ENCODE assay signal across 12 cellular contexts in genomic region chr12:110223777-110224378, GRCh38. TPM values are rescaled to one million over a fixed set of nuclear protein-coding genes. Genes with fewer than 3 reads are reported as not detected.
DNase-seq lines count a peak whose midpoint lies in the region; FAIRE-seq and TF ChIP-seq lines count a peak whose summit lies in the region.
"Had no signal": no experiment of that assay in that cellular context is flagged by ENCODE, and none has a peak within 500 bp of the region (broad histone marks: within the 10 kb centered on the region; RNA-seq: fewer than 3 reads in every experiment).

No MANE protein-coding gene starts in this region.

- H3K36me3 ChIP-seq in HEK293 (ENCODE audit: control insufficient read depth in 2 of 2, insufficient read depth in 1 of 2, low read length in 2 of 2) (no peaks in the 10 kb centered on the region; a peak in 1 of 3 replicates), brain microvascular endothelial cell (replicated peaks) (peaks cover 7% of the 10 kb centered on the region), hepatocyte (replicated peaks; ENCODE audit: insufficient read depth, low read depth) (no peaks in the 10 kb centered on the region), kidney (ENCODE audit: control insufficient read depth in 1 of 2, insufficient read depth in 2 of 2, low read length in 2 of 2) (no peaks in the 10 kb centered on the region)

- H3K4me1 ChIP-seq in HEK293 (ENCODE audit: control insufficient read depth, insufficient read depth, low read length): peaks cover 13% of the 10 kb centered on the region
- H3K4me1 ChIP-seq in hepatocyte (ENCODE audit: insufficient read depth): peaks cover 9% of the 10 kb centered on the region
- H3K4me1 ChIP-seq in kidney (ENCODE audit: control insufficient read depth in 1 of 2, insufficient read depth in 1 of 2, low read depth in 1 of 2, low read length in 2 of 2): peaks cover 7 to 8% of the 10 kb centered on the region in 2 donors

- no peak for FAIRE-seq in kidney (lab: Jason Lieb, UNC)
- FAIRE-seq: D721Med had no signal

- H3K27ac ChIP-seq in HEK293 (ENCODE audit: extremely low read depth, low read depth, low read length) (no peak overlapping the region), brain microvascular endothelial cell (peak overlapping the region; percentile 41), hepatocyte (peak overlapping the region; percentile 58), skin epidermis (peak overlapping the region in 16 of 21 experiments; percentile 33 to 81 (median 64)), kidney (ENCODE audit: low read depth in 2 of 2, low read length in 2 of 2) (peak overlapping the region in 1 of 2 donors; percentile 60)
- H3K27ac ChIP-seq: KMS-11 had no signal

- no peaks in the 10 kb centered on the region for H4K20me1 ChIP-seq in hepatocyte (ENCODE audit: insufficient read depth, poor library complexity, severe bottlenecking)

- CTCF ChIA-PET in HEK293 (lab: Yijun Ruan, JAX): interaction anchor here (0.7 to 1.2 kb wide), 6 partner anchors 9 to 149 kb away, joined by 3 to 5 read pairs (median 4); no protein-coding TSS in a partner anchor

- H2AFZ ChIP-seq in hepatocyte: no peak overlapping the region

- TF ChIP-seq CTCF in HEK293 (tag by site-specific recombination; IDR thresholded peaks at IDR 0.05) (no peak), brain microvascular endothelial cell (IDR thresholded peaks at IDR 0.05; ENCODE audit: low read depth, low read length, missing control alignments) (no peak), hepatocyte (IDR thresholded peaks at IDR 0.05; ENCODE audit: poor library complexity) (no peak), kidney (IDR thresholded peaks at IDR 0.05; ENCODE audit: borderline replicate concordance, extremely low read depth, insufficient read depth) (no peak)

- intact Hi-C loops in kidney (cut with DNase I): no loop called here

- no peaks in the 10 kb centered on the region for H3K9me3 ChIP-seq in HEK293 (ENCODE audit: control insufficient read depth, insufficient read depth, low read depth, low read length)
- H3K9me3 ChIP-seq in hepatocyte (ENCODE audit: low read depth): no peaks in the 10 kb centered on the region
- no peaks in the 10 kb centered on the region for H3K9me3 ChIP-seq in kidney (ENCODE audit: control insufficient read depth in 1 of 2, low read length in 2 of 2)

- in situ Hi-C loops in brain microvascular endothelial cell (cut with HindIII; ENCODE audit: low pct_ligation_motif_present, low sequenced_read_pairs): no loop called here

- H3K9me2 ChIP-seq in hepatocyte (replicated peaks; ENCODE audit: insufficient read depth): no peaks in the 10 kb centered on the region

- POLR2A ChIA-PET in HEK293 (lab: Yijun Ruan, JAX): interaction anchor here (0.6 to 1.9 kb wide), 2 partner anchors 50 to 57 kb away, joined by 4 to 6 read pairs; partner anchors contain the start of gene ATP2A2

- no peaks in the 10 kb centered on the region for H3K79me2 ChIP-seq in hepatocyte

- no peak overlapping the region for H3K4me2 ChIP-seq in hepatocyte
- H3K4me2 ChIP-seq: KMS-11 had no signal

- DNase-seq in brain microvascular endothelial cell (no peak), hepatocyte (ENCODE audit: low spot score) (no peak), KG1 (lab: John Stamatoyannopoulos, UW) (no peak), GM19240 (ENCODE audit: insufficient read length, low spot score) (no peak), kidney (no peak), T-helper 2 cell (no peak)
- DNase-seq: central memory CD4-positive, alpha-beta T cell; NCI-H510A treated with DMSO at 0.1 percent for 48 hours had no signal

- H3K27me3 ChIP-seq in brain microvascular endothelial cell (replicated peaks): no peaks in the 10 kb centered on the region
- no peaks in the 10 kb centered on the region for H3K27me3 ChIP-seq in hepatocyte

- H3K9ac ChIP-seq in kidney (ENCODE audit: low read length in 2 of 2): no peak overlapping the region
- H3K9ac ChIP-seq: KMS-11 had no signal

- H3K4me3 ChIP-seq in HEK293 (ENCODE audit: low read depth, low read length) (no peak overlapping the region), brain microvascular endothelial cell (ENCODE audit: low read depth, low read length) (no peak overlapping the region), hepatocyte (no peak overlapping the region), skin epidermis (no peak overlapping the region), kidney (ENCODE audit: low read length in 2 of 2) (peak overlapping the region in 1 of 2 donors; percentile 30)

- WGBS in hepatocyte (ENCODE audit: low lambda C conversion rate, missing lambda C conversion rate): 50% methylated on average over 4 of the region's 4 CpGs

TF ChIP-seq in HEK293, 187 proteins besides CTCF, POLR2A, EP300 and RAD21 (continues in another document):
- no peak for TF ChIP-seq ZNF624 (tag by site-specific recombination; IDR thresholded peaks at IDR 0.05)
- TF ChIP-seq ZNF48 (tag by site-specific recombination; IDR thresholded peaks at IDR 0.05): no peak
- no peak for TF ChIP-seq ZNF837 (tag by site-specific recombination; IDR thresholded peaks at IDR 0.05)
- no peak for TF ChIP-seq ZNF544 (tag by site-specific recombination; IDR thresholded peaks at IDR 0.05)
- no peak for TF ChIP-seq AEBP2 (tag by site-specific recombination; IDR thresholded peaks at IDR 0.05; ENCODE audit: borderline replicate concordance)
- TF ChIP-seq ZNF416 (tag by site-specific recombination; IDR thresholded peaks at IDR 0.05): no peak
- peak; percentile 43 for TF ChIP-seq SP7 (tag by site-specific recombination; IDR thresholded peaks at IDR 0.05)
- TF ChIP-seq ZNF391 (tag by site-specific recombination; IDR thresholded peaks at IDR 0.05; ENCODE audit: borderline replicate concordance, low read depth): no peak
- TF ChIP-seq REST (tag by site-specific recombination; IDR thresholded peaks at IDR 0.05): no peak
- no peak for TF ChIP-seq ZNF664 (tag by site-specific recombination; IDR thresholded peaks at IDR 0.05)
- no peak for TF ChIP-seq REPIN1 (tag by site-specific recombination; IDR thresholded peaks at IDR 0.05; ENCODE audit: low read depth)
- TF ChIP-seq ZNF155 (tag by site-specific recombination; IDR thresholded peaks at IDR 0.05): no peak
- no peak for TF ChIP-seq ZNF548 (tag by site-specific recombination; IDR thresholded peaks at IDR 0.05)
- TF ChIP-seq ZSCAN16 (tag by site-specific recombination; IDR thresholded peaks at IDR 0.05): no peak
- peak; percentile 47; the same call in 1 of the 2 replicates for TF ChIP-seq ZEB2 (tag by site-specific recombination; IDR thresholded peaks at IDR 0.05)
- TF ChIP-seq ZNF830 (tag by site-specific recombination; IDR thresholded peaks at IDR 0.05; ENCODE audit: low read depth): no peak
- TF ChIP-seq, protein P1, sequence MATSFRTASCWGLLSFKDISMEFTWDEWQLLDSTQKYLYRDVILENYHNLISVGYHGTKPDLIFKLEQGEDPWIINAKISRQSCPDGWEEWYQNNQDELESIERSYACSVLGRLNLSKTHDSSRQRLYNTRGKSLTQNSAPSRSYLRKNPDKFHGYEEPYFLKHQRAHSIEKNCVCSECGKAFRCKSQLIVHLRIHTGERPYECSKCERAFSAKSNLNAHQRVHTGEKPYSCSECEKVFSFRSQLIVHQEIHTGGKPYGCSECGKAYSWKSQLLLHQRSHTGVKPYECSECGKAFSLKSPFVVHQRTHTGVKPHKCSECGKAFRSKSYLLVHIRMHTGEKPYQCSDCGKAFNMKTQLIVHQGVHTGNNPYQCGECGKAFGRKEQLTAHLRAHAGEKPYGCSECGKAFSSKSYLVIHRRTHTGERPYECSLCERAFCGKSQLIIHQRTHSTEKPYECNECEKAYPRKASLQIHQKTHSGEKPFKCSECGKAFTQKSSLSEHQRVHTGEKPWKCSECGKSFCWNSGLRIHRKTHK (tag by site-specific recombination; IDR thresholded peaks at IDR 0.05): no peak

RNA-seq across cellular contexts. Expression of gene ATP2A2, which starts 57.2 kb away (rescaled TPM):
- total RNA-seq in hepatocyte: 97.9 and 126 TPM in 2 replicates
- polyA plus RNA-seq in hepatocyte: 60.2 and 68.2 TPM in 2 replicates
- 221 TPM for total RNA-seq in kidney
- polyA plus RNA-seq in kidney (ENCODE audit: insufficient read depth, low read depth, low replicate concordance): 37.2 TPM
